ENCODE assay signal across 12 cellular contexts in the genomic region with DNA sequence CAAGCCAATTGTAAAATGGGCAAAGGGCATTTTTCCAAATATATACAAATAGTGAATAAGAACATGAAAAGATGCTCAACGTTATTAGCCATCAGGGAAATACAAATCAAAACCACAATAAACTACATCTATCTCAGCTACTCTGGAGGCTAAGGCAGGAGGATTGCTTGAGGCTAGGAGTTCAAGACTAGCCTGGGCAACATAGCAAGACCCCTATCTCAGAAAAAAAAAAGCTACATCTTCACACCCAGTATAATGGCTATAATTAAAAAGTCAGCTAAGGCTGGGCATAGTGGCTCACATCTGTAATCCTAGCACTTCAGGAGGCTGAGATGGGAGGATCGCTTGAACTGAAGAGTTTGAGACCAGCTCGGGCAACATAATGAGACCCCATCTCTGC. TPM values are rescaled to one million over a fixed set of nuclear protein-coding genes. Genes with fewer than 3 reads are reported as not detected.
"Had no signal": no experiment of that assay in that cellular context is flagged by ENCODE, and none has a peak within 500 bp of the region (broad histone marks: within the 10 kb centered on the region; RNA-seq: fewer than 3 reads in every experiment).

No MANE protein-coding gene starts in this region.

- H3K9ac ChIP-seq: GM23248 had no signal

- H3K27ac ChIP-seq: GM23248 had no signal

- H3K4me2 ChIP-seq: GM23338 had no signal

- H3K4me1 ChIP-seq: HAP-1 had no signal

- H3K9me3 ChIP-seq: HAP-1 had no signal

- ATAC-seq: GM23338, HCT116 had no signal

- H2AFZ ChIP-seq: GM23248, GM23338 had no signal

- H3K4me3 ChIP-seq: GM23248, GM23338, HAP-1 had no signal

- H3K36me3 ChIP-seq: HAP-1 had no signal

- FAIRE-seq: H1, H54 had no signal

- DNase-seq: GM23248, GOT3, H7, H9, HCEC 1CT, HFFc6 had no signal

RNA-seq across cellular contexts. Expression of a gene that starts 53.3 kb away (rescaled TPM):
- total RNA-seq: GM23248, H4, HFFc6 had no signal
- polyA plus RNA-seq: GM23248 had no signal
